Comparison of ENCODE assay signal across 20 cellular contexts in genomic region chr10:45575966-45576597, GRCh38.
"Had no signal": no experiment of that assay in that cellular context is flagged by ENCODE, and none has a peak within 500 bp of the region (broad histone marks: within the 10 kb centered on the region; RNA-seq: fewer than 3 reads in every experiment).

No MANE protein-coding gene starts in this region.

- H3K27ac ChIP-seq: coronary artery, left lung, lower lobe of right lung, right atrium auricular region, suprapubic skin, thyroid gland, upper lobe of left lung, uterus had no signal

- H3K9me3 ChIP-seq: left lung, lower lobe of right lung, right atrium auricular region, suprapubic skin, thyroid gland, upper lobe of left lung, uterus had no signal

- DNase-seq: effector CD8-positive, alpha-beta T cell; foreskin melanocyte; head of caudate nucleus; hippocampal formation; kidney glomerular epithelial cell; left lung; lower lobe of right lung; midbrain; naive thymus-derived CD4-positive, alpha-beta T cell; posterior cingulate gyrus; stimulated activated CD4-positive, alpha-beta T cell treated with anti-CD3 and anti-CD28 coated beads, Interleukin-2, amount 100 ng/mL, for 48 hours; stimulated activated naive CD4-positive, alpha-beta T cell treated with Interleukin-2 at 50 U/mL for 16 hours; thyroid gland; upper lobe of left lung; uterus had no signal

- FAIRE-seq: islet of Langerhans had no signal

- H3K27me3 ChIP-seq: left lung, right atrium auricular region, suprapubic skin, thyroid gland, upper lobe of left lung, uterus had no signal

- H3K36me3 ChIP-seq: left lung, lower lobe of right lung, right atrium auricular region, suprapubic skin, thyroid gland, upper lobe of left lung, uterus had no signal

- ATAC-seq: left lung; lower lobe of right lung; naive thymus-derived CD4-positive, alpha-beta T cell had no signal

- H3K4me3 ChIP-seq: coronary artery, left lung, lower lobe of right lung, right atrium auricular region, smooth muscle cell, suprapubic skin, thyroid gland, upper lobe of left lung, uterus had no signal

- H3K4me1 ChIP-seq: suprapubic skin, thyroid gland, uterus had no signal
